Comparison of ENCODE assay signal across 1 cellular context in genomic region chr1:6554907-6555778, GRCh38.
TF ChIP-seq lines count a peak whose summit lies in the region.

TAS1R1 (plus strand) TSS chr1:6555307; CDS start chr1:6555374, 67 bp downstream.

TF ChIP-seq in IMR-90, 13 proteins besides CTCF, POLR2A, EP300 and RAD21 (continued from another document):
- TF ChIP-seq ELK1 (IDR thresholded peaks at IDR 0.05; ENCODE audit: borderline replicate concordance, low read depth, low read length) (no peak), NFE2L2 (IDR thresholded peaks at IDR 0.05; ENCODE audit: low read depth, low read length) (no peak), RFX5 (IDR thresholded peaks at IDR 0.05; ENCODE audit: low read depth, low read length) (no peak), BHLHE40 (IDR thresholded peaks at IDR 0.05; ENCODE audit: low read depth, low read length) (no peak), CEBPB (IDR thresholded peaks at IDR 0.05; ENCODE audit: low read depth, low read length) (no peak), USF2 (IDR thresholded peaks at IDR 0.05; ENCODE audit: low read depth, low read length) (no peak), FOS (IDR thresholded peaks at IDR 0.05; ENCODE audit: low read depth, low read length) (no peak), MXI1 (IDR thresholded peaks at IDR 0.05; ENCODE audit: borderline replicate concordance, low read depth, low read length) (no peak)
